Comparison of ENCODE assay signal across 9 cellular contexts in genomic region chr19:778910-779653, GRCh38. TPM values are rescaled to one million over a fixed set of nuclear protein-coding genes. Genes with fewer than 3 reads are reported as not detected.
A peak's percentile ranks its signal among the peaks of the same experiment; 100 is the strongest.
DNase-seq lines count a peak whose midpoint lies in the region; ATAC-seq and TF ChIP-seq lines count a peak whose summit lies in the region.
"Had no signal": no experiment of that assay in that cellular context is flagged by ENCODE, and none has a peak within 500 bp of the region (broad histone marks: within the 10 kb centered on the region; RNA-seq: fewer than 3 reads in every experiment).

No MANE protein-coding gene starts in this region.

- no peak overlapping the region for H2AK5ac ChIP-seq in H9 (ENCODE audit: insufficient read length, low read length)

- H2BK12ac ChIP-seq in H9 (ENCODE audit: insufficient read length, low read depth, low read length): no peak overlapping the region

- H3K79me2 ChIP-seq in mammary epithelial cell (ENCODE audit: insufficient read depth, low read length) (no peaks in the 10 kb centered on the region), H9 (ENCODE audit: insufficient read depth, low read length) (no peaks in the 10 kb centered on the region)
- H3K79me2 ChIP-seq: parathyroid adenoma had no signal

- H3K9me3 ChIP-seq in mammary epithelial cell (replicated peaks; ENCODE audit: insufficient read depth, low read length): no peaks in the 10 kb centered on the region
- no peaks in the 10 kb centered on the region for H3K9me3 ChIP-seq in transverse colon
- H3K9me3 ChIP-seq in H9 (ENCODE audit: control insufficient read depth, low read depth, low read length): no peaks in the 10 kb centered on the region

- no peak overlapping the region for H2BK15ac ChIP-seq in H9 (ENCODE audit: low read depth, low read length)

- peaks cover 16% of the 10 kb centered on the region for H3K23me2 ChIP-seq in H9 (ENCODE audit: insufficient read length, low read depth, low read length, poor library complexity, severe bottlenecking)

- no peak overlapping the region for H2BK120ac ChIP-seq in H9 (ENCODE audit: low read depth, low read length, poor library complexity, severe bottlenecking)

- no peak overlapping the region for H3K4me3 Mint-ChIP-seq in activated T-helper 17 cell treated with anti-CD3 and anti-CD28 coated beads, Interleukin-2, amount 50 U/mL, for 72 hours
- no peak overlapping the region for H3K4me3 Mint-ChIP-seq in H9

- H4K91ac ChIP-seq in H9 (ENCODE audit: insufficient read length, low read depth, low read length): no peak overlapping the region

- H3K23ac ChIP-seq in H9 (ENCODE audit: insufficient read length, low read depth, low read length): no peak overlapping the region

- H3K4me3 ChIP-seq in mammary epithelial cell (replicated peaks in 1 of 3; ENCODE audit: insufficient read depth in 1 of 3, low read depth in 2 of 3, low read length in 3 of 3): no peak overlapping the region
- no peak overlapping the region for H3K4me3 ChIP-seq in transverse colon

- no peak for ATAC-seq in activated T-helper 17 cell treated with anti-CD3 and anti-CD28 coated beads, Interleukin-2, amount 50 U/mL, for 72 hours (replicated peaks)
- no peak for ATAC-seq in HG02870 (IDR thresholded peaks at IDR 0.05; ENCODE audit: unreplicated experiment)

- no peaks in the 10 kb centered on the region for H3K36me3 ChIP-seq in mammary epithelial cell (ENCODE audit: insufficient read depth, low read length)
- no peaks in the 10 kb centered on the region for H3K36me3 ChIP-seq in transverse colon

- no peak overlapping the region for H2BK20ac ChIP-seq in H9 (ENCODE audit: low read depth, low read length, poor library complexity, severe bottlenecking)

- H2AFZ ChIP-seq in mammary epithelial cell (ENCODE audit: low read depth, low read length) (peak overlapping the region; percentile 73), H9 (ENCODE audit: low read length) (no peak overlapping the region)
- H2AFZ ChIP-seq: parathyroid adenoma had no signal

- WGBS in mammary epithelial cell (ENCODE audit: low coverage, missing lambda C conversion rate): 28% methylated on average over 31 of the region's 36 CpGs
- 59 to 68% methylated on average over 22 to 36 of the region's 36 CpGs for WGBS in transverse colon (ENCODE audit: low coverage in 1 of 2), 2 donors
- no CpG with 5 or more reads among the region's 36 CpGs for WGBS in H9 (ENCODE audit: extremely low coverage, insufficient read length, low lambda C conversion rate)

- H3K14ac ChIP-seq in H9 (ENCODE audit: insufficient read depth, low read length): no peak overlapping the region

- no peaks in the 10 kb centered on the region for H3K79me1 ChIP-seq in H9 (ENCODE audit: insufficient read depth, low read depth, low read length, poor library complexity, severe bottlenecking)

- no peaks in the 10 kb centered on the region for H3K4me1 Mint-ChIP-seq in activated T-helper 17 cell treated with anti-CD3 and anti-CD28 coated beads, Interleukin-2, amount 50 U/mL, for 72 hours
- H3K4me1 Mint-ChIP-seq in H9: peaks cover 19 to 25% of the 10 kb centered on the region in 2 experiments

- H3K4me2 ChIP-seq in mammary epithelial cell (ENCODE audit: insufficient read depth, low read depth, low read length) (no peak overlapping the region), H9 (ENCODE audit: insufficient read depth, insufficient read length, low read length) (no peak overlapping the region)

- H4K8ac ChIP-seq in H9 (replicated peaks; ENCODE audit: insufficient read length, low read depth, low read length): no peak overlapping the region

- H4K20me1 ChIP-seq in mammary epithelial cell (ENCODE audit: insufficient read depth, low read length): no peaks in the 10 kb centered on the region
- H4K20me1 ChIP-seq in H9 (ENCODE audit: control insufficient read depth, insufficient read depth, insufficient read length): no peaks in the 10 kb centered on the region

- BruUV-seq in mammary epithelial cell (replicated peaks; lab: Mats Ljungman, UMichigan): no TSS peak

- H3T11ph ChIP-seq in H9 (ENCODE audit: low read length): no peak overlapping the region

- no peaks in the 10 kb centered on the region for H3K36me3 Mint-ChIP-seq in activated T-helper 17 cell treated with anti-CD3 and anti-CD28 coated beads, Interleukin-2, amount 50 U/mL, for 72 hours (ENCODE audit: low read depth)
- peaks cover 0 to 4% (median 0%) of the 10 kb centered on the region in 3 experiments; a peak in 2 of 7 replicates for H3K36me3 Mint-ChIP-seq in H9 (ENCODE audit: insufficient read depth in 1 of 3, low read depth in 3 of 3)

- H3K9ac ChIP-seq in mammary epithelial cell (ENCODE audit: insufficient read depth, low read length) (no peak overlapping the region), H9 (ENCODE audit: extremely low read depth, insufficient read length, low read length) (no peak overlapping the region)
- H3K9ac ChIP-seq: parathyroid adenoma had no signal

- no peaks in the 10 kb centered on the region for H3K9me3 Mint-ChIP-seq in activated T-helper 17 cell treated with anti-CD3 and anti-CD28 coated beads, Interleukin-2, amount 50 U/mL, for 72 hours
- no peaks in the 10 kb centered on the region; a peak in 2 of 5 replicates for H3K9me3 Mint-ChIP-seq in H9

- DNase-seq in LHCN-M2 (ENCODE audit: low read depth) (peak; percentile 92), mammary epithelial cell (peak; percentile 95), transverse colon (peak; percentile 38), H9 (no peak)
- DNase-seq: NCI-H1092 had no signal

- H4K5ac ChIP-seq in H9 (ENCODE audit: insufficient read length, low read depth, low read length): no peak overlapping the region

- CTCF ChIA-PET in mammary epithelial cell (lab: Charles Lee; ENCODE audit: low non-redundant PET): interaction anchor here (0.8 kb wide), 1 partner anchor 465 kb away, joined by 3 read pairs; no protein-coding TSS in a partner anchor

- no peak for TF ChIP-seq EP300 in transverse colon (IDR thresholded peaks at IDR 0.05; ENCODE audit: low read depth)

- H3K56ac ChIP-seq in H9 (ENCODE audit: insufficient read length, low read depth, low read length): no peak overlapping the region

- H3K4ac ChIP-seq in H9 (ENCODE audit: low read depth, low read length): no peak overlapping the region

- H3K4me1 ChIP-seq in mammary epithelial cell (ENCODE audit: insufficient read depth, low read length) (peaks cover 14% of the 10 kb centered on the region), transverse colon (peaks cover 0 to 14% (median 6%) of the 10 kb centered on the region in 4 donors), H9 (ENCODE audit: insufficient read depth, low read length) (no peaks in the 10 kb centered on the region; the same call in 1 of the 2 replicates)
- H3K4me1 ChIP-seq: parathyroid adenoma had no signal

- H3K27me3 ChIP-seq in mammary epithelial cell (ENCODE audit: insufficient read depth, low read length) (no peaks in the 10 kb centered on the region), layer of hippocampus (ENCODE audit: control insufficient read depth, insufficient read depth, low read length) (no peaks in the 10 kb centered on the region), transverse colon (peaks cover 46% of the 10 kb centered on the region), H9 (ENCODE audit: insufficient read depth, low read length) (no peaks in the 10 kb centered on the region)

- H3K27ac Mint-ChIP-seq in activated T-helper 17 cell treated with anti-CD3 and anti-CD28 coated beads, Interleukin-2, amount 50 U/mL, for 72 hours: no peak overlapping the region
- H3K27ac Mint-ChIP-seq in H9: peak overlapping the region in 1 of 3 experiments; percentile 66; a peak in 2 of 7 replicates

- no peaks in the 10 kb centered on the region for H3K27me3 Mint-ChIP-seq in activated T-helper 17 cell treated with anti-CD3 and anti-CD28 coated beads, Interleukin-2, amount 50 U/mL, for 72 hours
- peaks cover 4% of the 10 kb centered on the region for H3K27me3 Mint-ChIP-seq in H9 (ENCODE audit: low read depth)

- intact Hi-C loops in mammary epithelial cell (cut with micrococcal nuclease) (loop anchor here (1.0 kb wide), 1 partner anchor 18 kb away; the partner anchor contains the start of gene PTBP1), transverse colon (cut with DNase I; ENCODE audit: low total_unique reads) (loop anchor here (10.0 kb wide), 1 partner anchor 66 kb away; the partner anchor contains the start of gene PRTN3)

- in situ Hi-C loops in mammary epithelial cell (cut with MboI; ENCODE audit: low sequenced_read_pairs in 2 of 2) (loop anchor here (10.0 kb wide), 3 partner anchors 76 to 206 kb away; partner anchors contain the start of genes ARID3A (in 1 of the 2), CFD (in 1 of the 2), ELANE (in 1 of the 2) and WDR18 (in 1 of the 2)), transverse colon (cut with MboI; ENCODE audit: low pct_ligation_motif_present in 1 of 4, low pct_unique_long_range_greater_than_20kb in 1 of 4, low sequenced_read_pairs in 3 of 4) (loop anchor here in 1 of 4 donors (10.0 kb wide), 1 partner anchor 76 kb away; the partner anchor contains the start of genes CFD and ELANE)

- H3K27ac ChIP-seq in mammary epithelial cell (ENCODE audit: insufficient read depth, low read depth, low read length) (peak overlapping the region; percentile 11), layer of hippocampus (ENCODE audit: low read depth, low read length) (peak overlapping the region; percentile 62), transverse colon (peak overlapping the region; percentile 24 to 60 (median 47)), H9 (ENCODE audit: insufficient read length, low read depth, low read length) (no peak overlapping the region)
- H3K27ac ChIP-seq: parathyroid adenoma had no signal

- no peak for TF ChIP-seq POLR2A in transverse colon (IDR thresholded peaks at IDR 0.05)

- dilution Hi-C loops in mammary epithelial cell (cut with HindIII; ENCODE audit: low sequenced_read_pairs): no loop called here

- TF ChIP-seq CTCF in mammary epithelial cell (conservative IDR thresholded peaks at IDR 0.05 in 1 of 2, IDR thresholded peaks at IDR 0.05 in 1 of 2; ENCODE audit: extremely low read depth in 1 of 2, insufficient read depth in 1 of 2, low read depth in 1 of 2, low read length in 2 of 2) (no peak), transverse colon (IDR thresholded peaks at IDR 0.05) (no peak), H9 (conservative IDR thresholded peaks at IDR 0.05) (no peak)

- no peak overlapping the region for H3K18ac ChIP-seq in H9 (ENCODE audit: insufficient read length, low read depth, low read length)

- no peak overlapping the region for H2BK5ac ChIP-seq in H9 (ENCODE audit: insufficient read length, low read length)

RNA-seq across cellular contexts. Expression of gene PTBP1, which starts 18.2 kb away (rescaled TPM):
- total RNA-seq in LHCN-M2 (2014; rRNA removed): 425 and 475 TPM in 2 replicates
- 609 TPM for polyA plus RNA-seq in LHCN-M2 (2012)
- 100 to 1,000 TPM in 1 of 2 donors, 10 to 100 TPM in 1; 88.9 to 383 TPM for total RNA-seq in mammary epithelial cell
- 214 TPM for polyA plus RNA-seq in mammary epithelial cell
- polyA minus RNA-seq in mammary epithelial cell: 178 TPM
- total RNA-seq in transverse colon: 100 to 1,000 TPM; 145 to 258 (median 194) TPM
- 100 to 1,000 TPM; 405 to 726 TPM for total RNA-seq in activated T-helper 17 cell treated with anti-CD3 and anti-CD28 coated beads, Interleukin-2, amount 50 U/mL, for 72 hours
- total RNA-seq in H9 (2021): 712 and 748 TPM in 2 replicates

RNA-seq across cellular contexts. Expression of gene MISP, which starts 28.2 kb away (rescaled TPM):
- total RNA-seq in LHCN-M2 (2014; rRNA removed) (0.46 and 0.58 TPM in 2 replicates), mammary epithelial cell (10 to 100 TPM; 15.3 to 21.0 TPM), transverse colon (100 to 1,000 TPM; 197 to 501 (median 402) TPM), H9 (2021) (0.44 and 0.83 TPM in 2 replicates)
- polyA plus RNA-seq in LHCN-M2 (2012): 1.1 TPM
- polyA plus RNA-seq in mammary epithelial cell: 13.8 TPM
- 8.1 TPM for polyA minus RNA-seq in mammary epithelial cell
- under 1 TPM; 0.45 to 0.50 TPM for total RNA-seq in activated T-helper 17 cell treated with anti-CD3 and anti-CD28 coated beads, Interleukin-2, amount 50 U/mL, for 72 hours

RNA-seq across cellular contexts. Expression of gene PLPPR3, which starts 42.7 kb away (rescaled TPM):
- 0.06 TPM in 1 of 2 replicates, not detected in the other for total RNA-seq in LHCN-M2 (2014; rRNA removed)
- 0.27 TPM for polyA plus RNA-seq in LHCN-M2 (2012)
- total RNA-seq in mammary epithelial cell: under 1 TPM in 1 of 2 donors, not detected in 1; under 0.01 TPM
- not detected for polyA plus RNA-seq in mammary epithelial cell
- polyA minus RNA-seq in mammary epithelial cell: not detected
- total RNA-seq in transverse colon: not detected
- total RNA-seq in activated T-helper 17 cell treated with anti-CD3 and anti-CD28 coated beads, Interleukin-2, amount 50 U/mL, for 72 hours: not detected
- 57.9 and 61.2 TPM in 2 replicates for total RNA-seq in H9 (2021)

RNA-seq across cellular contexts. Expression of gene AZU1, which starts 48.6 kb away (rescaled TPM):
- not detected in 2 replicates for total RNA-seq in LHCN-M2 (2014; rRNA removed)
- not detected for polyA plus RNA-seq in LHCN-M2 (2012)
- total RNA-seq in mammary epithelial cell: not detected
- not detected for polyA plus RNA-seq in mammary epithelial cell
- polyA minus RNA-seq in mammary epithelial cell: not detected
- total RNA-seq in transverse colon: not detected
- under 1 TPM in 1 of 2 donors, not detected in 1; 0.19 TPM for total RNA-seq in activated T-helper 17 cell treated with anti-CD3 and anti-CD28 coated beads, Interleukin-2, amount 50 U/mL, for 72 hours
- 0.77 and 1.6 TPM in 2 replicates for total RNA-seq in H9 (2021)

Comparison
In these comparisons a context has a peak if more than half of its experiments do, and no peak if none do; other contexts are left out.
1. RNA of gene PLPPR3, which starts 42.7 kb away (total RNA-seq): 57.9 to 61.2 TPM in H9; not detected in activated T-helper 17 cell treated with anti-CD3 and anti-CD28 coated beads, Interleukin-2, amount 50 U/mL, for 72 hours, 0.06 TPM in LHCN-M2, under 0.01 TPM in mammary epithelial cell and not detected in transverse colon; every median in the first group is over 10 times any median in the second.